ENCODE assay signal across 15 cellular contexts in genomic region chr19:928471-929259, GRCh38. TPM values are rescaled to one million over a fixed set of nuclear protein-coding genes. Genes with fewer than 3 reads are reported as not detected.
DNase-seq lines count a peak whose midpoint lies in the region; FAIRE-seq and TF ChIP-seq lines count a peak whose summit lies in the region.
"Had no signal": no experiment of that assay in that cellular context is flagged by ENCODE, and none has a peak within 500 bp of the region (broad histone marks: within the 10 kb centered on the region; RNA-seq: fewer than 3 reads in every experiment).

No MANE protein-coding gene starts in this region.

- H3K36me3 ChIP-seq in HUES6 (ENCODE audit: control insufficient read depth, insufficient read depth, low read length) (peaks cover 37% of the 10 kb centered on the region), mesendoderm (ENCODE audit: control insufficient read depth, insufficient read depth, low read length) (peaks cover 2% of the 10 kb centered on the region)

- H3K18ac ChIP-seq in mesendoderm (ENCODE audit: low read length), result no peak overlapping the region

- peak overlapping the region; percentile 97; the same call in 1 of the 2 replicates for H3K27ac ChIP-seq in HUES6 (ENCODE audit: low read depth, low read length)
- no peak overlapping the region for H3K27ac ChIP-seq in mesendoderm (ENCODE audit: low read depth, low read length)
- H3K27ac ChIP-seq: VCaP had no signal

- TF ChIP-seq CTCF in AG10803 (conservative IDR thresholded peaks at IDR 0.05; ENCODE audit: low read length), result no peak

- H4K8ac ChIP-seq in mesendoderm (ENCODE audit: low read depth, low read length), result no peak overlapping the region

- H3K27me3 ChIP-seq in HUES6 (ENCODE audit: control insufficient read depth, insufficient read depth, low read length) (no peaks in the 10 kb centered on the region), mesendoderm (ENCODE audit: insufficient read depth, low read length, poor library complexity) (no peaks in the 10 kb centered on the region)

- FAIRE-seq in H54 (lab: Jason Lieb, UNC), result no peak
- FAIRE-seq: small intestine had no signal

- TF ChIP-seq POLR2A in H54 (IDR thresholded peaks at IDR 0.05; ENCODE audit: low read depth, low read length), result no peak

- peak overlapping the region; percentile 15 for H3K56ac ChIP-seq in mesendoderm (ENCODE audit: low read length)

- no peak overlapping the region for H3K4ac ChIP-seq in mesendoderm (ENCODE audit: low read depth, low read length)

- peaks cover 44% of the 10 kb centered on the region for H3K79me2 ChIP-seq in mesendoderm (ENCODE audit: control insufficient read depth, insufficient read depth, low read length)

- H2AK5ac ChIP-seq in mesendoderm (ENCODE audit: low read length), result no peak overlapping the region

- H3K79me1 ChIP-seq in mesendoderm (ENCODE audit: low read length), result peaks cover 6% of the 10 kb centered on the region

- no peak overlapping the region for H2BK15ac ChIP-seq in mesendoderm (replicated peaks; ENCODE audit: low read depth)

- WGBS in mesendoderm (ENCODE audit: extremely low coverage, insufficient coverage, low lambda C conversion rate), result no CpG with 5 or more reads among the region's 18 CpGs

- H4K5ac ChIP-seq in mesendoderm (ENCODE audit: low read length), result no peak overlapping the region

- H3K4me1 ChIP-seq in HUES6 (ENCODE audit: control insufficient read depth, insufficient read depth, low read length) (peaks cover 27% of the 10 kb centered on the region), mesendoderm (ENCODE audit: control insufficient read depth, low read depth, low read length) (no peaks in the 10 kb centered on the region)

- H3K4me2 ChIP-seq in mesendoderm (ENCODE audit: low read length), result no peak overlapping the region

- H3K9me3 ChIP-seq in HUES6 (ENCODE audit: control insufficient read depth, insufficient read depth, low read depth, low read length), result no peaks in the 10 kb centered on the region

- H2BK5ac ChIP-seq in mesendoderm (ENCODE audit: low read length), result no peak overlapping the region

- DNase-seq in AG10803 (ENCODE audit: low read depth), result peak; percentile 31
- DNase-seq in cerebellum (ENCODE audit: low spot score), result peak; percentile 80
- DNase-seq in mesendoderm, result no peak
- DNase-seq in NCI-H128 (lab: John Stamatoyannopoulos, UW; ENCODE audit: unreplicated experiment), result no peak
- DNase-seq in KG1 (lab: John Stamatoyannopoulos, UW), result no peak
- no peak for DNase-seq in stimulated activated naive CD4-positive, alpha-beta T cell treated with Interleukin-2 at 50 U/mL for 16 hours (lab: John Stamatoyannopoulos, UW)
- DNase-seq in H54 (ENCODE audit: insufficient read length, low spot score), result no peak
- DNase-seq: CD8-positive, alpha-beta memory T cell; cortex of kidney; head of caudate nucleus; NCI-H2029 treated with DMSO at 0.1 percent for 48 hours; small intestine; stimulated activated CD8-positive, alpha-beta memory T cell treated with anti-CD3 and anti-CD28 coated beads, Interleukin-4, amount 100 ng/mL, for 48 hours had no signal

- H2BK120ac ChIP-seq in mesendoderm (ENCODE audit: low read depth, low read length), result no peak overlapping the region

- H3K23ac ChIP-seq in mesendoderm (ENCODE audit: low read length), result no peak overlapping the region

- peak overlapping the region; percentile 12; the same call in 1 of the 2 replicates for H3K4me3 ChIP-seq in AG10803 (ENCODE audit: low read length)
- H3K4me3 ChIP-seq in HUES6 (ENCODE audit: low read depth, low read length), result no peak overlapping the region
- no peak overlapping the region for H3K4me3 ChIP-seq in mesendoderm (ENCODE audit: low read length)

- peak overlapping the region; percentile 10 for H3K9ac ChIP-seq in HUES6 (ENCODE audit: low read length)
- H3K9ac ChIP-seq in mesendoderm (ENCODE audit: low read length), result peak overlapping the region; percentile 27

RNA-seq across cellular contexts. Expression of gene ARID3A, which starts 2.8 kb away (rescaled TPM):
- 7.7 TPM for total RNA-seq in cerebellum
- 66.2 TPM for polyA plus RNA-seq in mesendoderm (2013, experiment 1 of 2)
- 69.1 TPM for polyA plus RNA-seq in mesendoderm (2013, experiment 2 of 2)

RNA-seq across cellular contexts. Expression of gene KISS1R, which starts 11.5 kb away (rescaled TPM):
- total RNA-seq in cerebellum, result 0.36 TPM
- polyA plus RNA-seq in mesendoderm (2013, experiment 1 of 2), result 0.10 TPM
- 0.15 TPM for polyA plus RNA-seq in mesendoderm (2013, experiment 2 of 2)

RNA-seq across cellular contexts. Expression of gene R3HDM4, which starts 15.6 kb away (rescaled TPM):
- 19.0 TPM for total RNA-seq in cerebellum
- 56.1 TPM for polyA plus RNA-seq in mesendoderm (2013, experiment 1 of 2)
- 56.0 TPM for polyA plus RNA-seq in mesendoderm (2013, experiment 2 of 2)

RNA-seq across cellular contexts. Expression of gene RNU6-9, which starts 35.4 kb away (rescaled TPM):
- not detected for total RNA-seq in cerebellum
- polyA plus RNA-seq in mesendoderm (2013, experiment 1 of 2), result not detected
- polyA plus RNA-seq in mesendoderm (2013, experiment 2 of 2), result not detected
- total RNA-seq: CD8-positive, alpha-beta memory T cell had no signal
- polyA plus RNA-seq: CD8-positive, alpha-beta memory T cell; small intestine had no signal

RNA-seq across cellular contexts. Expression of gene MED16, which starts 35.7 kb away (rescaled TPM):
- 31.0 TPM for total RNA-seq in cerebellum
- polyA plus RNA-seq in mesendoderm (2013, experiment 1 of 2), result 34.1 TPM
- 33.8 TPM for polyA plus RNA-seq in mesendoderm (2013, experiment 2 of 2)

Comparison
In these comparisons a context has a peak if more than half of its experiments do, and no peak if none do; other contexts are left out.
1. DNase-seq: peak in AG10803 (single experiment) and cerebellum (single experiment); none in mesendoderm (single experiment), NCI-H128 (single experiment), KG1 (single experiment), stimulated activated naive CD4-positive, alpha-beta T cell treated with Interleukin-2 at 50 U/mL for 16 hours (single experiment) and H54 (single experiment).